In genomic region chr12:112107728-112108447, GRCh38 we compare ENCODE assay signal across 8 cellular contexts. TPM values are rescaled to one million over a fixed set of nuclear protein-coding genes. Genes with fewer than 3 reads are reported as not detected.
DNase-seq lines count a peak whose midpoint lies in the region; ATAC-seq lines count a peak whose summit lies in the region.

No MANE protein-coding gene starts in this region.

- no peaks in the 10 kb centered on the region for H3K27me3 ChIP-seq in right cardiac atrium (ENCODE audit: control insufficient read depth, insufficient read depth)

- H3K27ac ChIP-seq in right cardiac atrium (ENCODE audit: low read length) = peak overlapping the region; percentile 95

- CTCF ChIA-PET in activated naive CD4-positive, alpha-beta T cell treated with anti-CD3 and anti-CD28 coated beads for 36 hours (lab: Charles Lee) = interaction anchor here (1.1 kb wide), 1 partner anchor 11 kb away, joined by 5 read pairs; no protein-coding TSS in a partner anchor

- peak overlapping the region; percentile 96 for H3K4me3 Mint-ChIP-seq in activated naive CD4-positive, alpha-beta T cell treated with anti-CD3 and anti-CD28 coated beads for 36 hours

- H3K27ac Mint-ChIP-seq in activated naive CD4-positive, alpha-beta T cell treated with anti-CD3 and anti-CD28 coated beads for 36 hours = peak overlapping the region; percentile 91

- DNase-seq in NCI-H2171 treated with DMSO at 0.1 percent for 48 hours (lab: John Stamatoyannopoulos, UW) = peak; percentile 55
- no peak for DNase-seq in NCI-H2171 (lab: John Stamatoyannopoulos, UW)
- DNase-seq in Kasumi-1 (lab: John Stamatoyannopoulos, UW) = peak; percentile 65 to 83
- peak; percentile 38 for DNase-seq in activated naive CD4-positive, alpha-beta T cell treated with anti-CD3 and anti-CD28 coated beads for 36 hours
- DNase-seq in right cardiac atrium = peak in 2 of 3 donors; percentile 43 to 72
- peak; percentile 49 for DNase-seq in retina

- peaks cover 6% of the 10 kb centered on the region for H3K4me1 ChIP-seq in right cardiac atrium (ENCODE audit: control insufficient read depth, insufficient read depth, low read length)

- no peaks in the 10 kb centered on the region for H3K9me3 Mint-ChIP-seq in activated naive CD4-positive, alpha-beta T cell treated with anti-CD3 and anti-CD28 coated beads for 36 hours

- WGBS in right cardiac atrium = 2% methylated on average over 23 of the region's 23 CpGs

- no peaks in the 10 kb centered on the region for H3K9me3 ChIP-seq in right cardiac atrium (ENCODE audit: control insufficient read depth, low read length)

- H3K27me3 Mint-ChIP-seq in activated naive CD4-positive, alpha-beta T cell treated with anti-CD3 and anti-CD28 coated beads for 36 hours (ENCODE audit: low read depth) = no peaks in the 10 kb centered on the region

- peaks cover 64% of the 10 kb centered on the region for H3K4me1 Mint-ChIP-seq in activated naive CD4-positive, alpha-beta T cell treated with anti-CD3 and anti-CD28 coated beads for 36 hours (ENCODE audit: low read depth)

- intact Hi-C loops in activated naive CD4-positive, alpha-beta T cell treated with anti-CD3 and anti-CD28 coated beads for 36 hours (cut with micrococcal nuclease) = loop anchor here (1.0 to 5.0 kb wide), 6 partner anchors 12 to 299 kb away; partner anchors contain the start of genes RPL6 and TRAFD1
- intact Hi-C loops in right cardiac atrium (cut with DNase I) = no loop called here

- peaks cover 22% of the 10 kb centered on the region for H3K36me3 Mint-ChIP-seq in activated naive CD4-positive, alpha-beta T cell treated with anti-CD3 and anti-CD28 coated beads for 36 hours (ENCODE audit: low read depth)

- peak overlapping the region; percentile 57 for H3K4me3 ChIP-seq in right cardiac atrium (ENCODE audit: low read length)

- ATAC-seq in right cardiac atrium = peak; percentile 3 to 14
- ATAC-seq in HG02571 (IDR thresholded peaks at IDR 0.05; ENCODE audit: unreplicated experiment) = no peak
- no peak for ATAC-seq in HG03135 (IDR thresholded peaks at IDR 0.05; ENCODE audit: unreplicated experiment)

RNA-seq across cellular contexts. Expression of gene NAA25, which starts 0.7 kb away (rescaled TPM):
- 10 to 100 TPM; 52.4 to 55.7 TPM for total RNA-seq in activated naive CD4-positive, alpha-beta T cell treated with anti-CD3 and anti-CD28 coated beads for 36 hours
- 10 to 100 TPM; 15.3 to 21.7 (median 18.0) TPM for total RNA-seq in right cardiac atrium
- polyA plus RNA-seq in right cardiac atrium = 4.6 TPM

RNA-seq across cellular contexts. Expression of gene TRAFD1, which starts 17.5 kb away (rescaled TPM):
- total RNA-seq in activated naive CD4-positive, alpha-beta T cell treated with anti-CD3 and anti-CD28 coated beads for 36 hours = 10 to 100 TPM; 49.6 to 55.7 TPM
- total RNA-seq in right cardiac atrium = 10 to 100 TPM; 21.9 to 24.5 (median 23.9) TPM
- polyA plus RNA-seq in right cardiac atrium = 13.4 TPM

Comparison
In these comparisons a context has a peak if more than half of its experiments do, and no peak if none do; other contexts are left out.
1. ATAC-seq: peak in right cardiac atrium (2 of 2); none in HG02571 (single experiment) and HG03135 (single experiment).